In genomic region chr17:15651583-15652110, GRCh38 we compare ENCODE assay signal across 8 cellular contexts. TPM values are rescaled to one million over a fixed set of nuclear protein-coding genes. Genes with fewer than 3 reads are reported as not detected.
A peak's percentile ranks its signal among the peaks of the same experiment; 100 is the strongest.
DNase-seq lines count a peak whose midpoint lies in the region; ATAC-seq and TF ChIP-seq lines count a peak whose summit lies in the region.

No MANE protein-coding gene starts in this region.

- H3K27me3 Mint-ChIP-seq in chondrocyte (ENCODE audit: low read depth): no peaks in the 10 kb centered on the region

- peak overlapping the region; percentile 88 for H3K4me3 Mint-ChIP-seq in chondrocyte (ENCODE audit: unreplicated experiment)

- H3K9me3 Mint-ChIP-seq in chondrocyte (ENCODE audit: low read depth): no peaks in the 10 kb centered on the region

- H3K27ac Mint-ChIP-seq in chondrocyte (ENCODE audit: unreplicated experiment): peak overlapping the region; percentile 96

- peak; percentile 95 for ATAC-seq in GM21786 (IDR thresholded peaks at IDR 0.05; ENCODE audit: unreplicated experiment)

- peaks cover 81% of the 10 kb centered on the region for H3K4me1 Mint-ChIP-seq in chondrocyte (ENCODE audit: low read depth)

- peak overlapping the region; percentile 51 for H3K4me3 ChIP-seq in LNCaP clone FGC (ENCODE audit: low read depth, low read length)

- peak; percentile 96 for DNase-seq in DMS53 (lab: John Stamatoyannopoulos, UW)
- DNase-seq in LNCaP clone FGC (ENCODE audit: low read depth): peak; percentile 96
- peak; percentile 74 for DNase-seq in SIG-M5 (lab: John Stamatoyannopoulos, UW)
- peak; percentile 95 for DNase-seq in chondrocyte (ENCODE audit: low spot score)
- DNase-seq in kidney glomerular epithelial cell (lab: John Stamatoyannopoulos, UW): peak; percentile 95
- peak; percentile 89 for DNase-seq in smooth muscle cell of the brain vasculature (ENCODE audit: low read depth, low spot score)
- DNase-seq in NCI-H128 (lab: John Stamatoyannopoulos, UW; ENCODE audit: unreplicated experiment): no peak

- no peak for TF ChIP-seq CTCF in LNCaP clone FGC (IDR thresholded peaks at IDR 0.05; ENCODE audit: control insufficient read depth, extremely low read depth, insufficient read depth)
- TF ChIP-seq CTCF in chondrocyte (IDR thresholded peaks at IDR 0.05): peak; percentile 11

- no peaks in the 10 kb centered on the region for H3K36me3 Mint-ChIP-seq in chondrocyte (ENCODE audit: low read depth)

RNA-seq across cellular contexts. Expression of gene FBXW10B, which starts 32.1 kb away (rescaled TPM):
- total RNA-seq in chondrocyte: 0.94 to 1.1 TPM (median 1.0 TPM) in 3 replicates

RNA-seq across cellular contexts. Expression of gene TRIM16, which starts 32.5 kb away (rescaled TPM):
- 25.5 to 34.2 TPM (median 32.4 TPM) in 3 replicates for total RNA-seq in chondrocyte

RNA-seq across cellular contexts. Expression of gene ZNF286A, which starts 47.9 kb away (rescaled TPM):
- 33.6 to 38.2 TPM (median 35.0 TPM) in 3 replicates for total RNA-seq in chondrocyte
